Comparison of ENCODE assay signal across 11 cellular contexts in the genomic region with DNA sequence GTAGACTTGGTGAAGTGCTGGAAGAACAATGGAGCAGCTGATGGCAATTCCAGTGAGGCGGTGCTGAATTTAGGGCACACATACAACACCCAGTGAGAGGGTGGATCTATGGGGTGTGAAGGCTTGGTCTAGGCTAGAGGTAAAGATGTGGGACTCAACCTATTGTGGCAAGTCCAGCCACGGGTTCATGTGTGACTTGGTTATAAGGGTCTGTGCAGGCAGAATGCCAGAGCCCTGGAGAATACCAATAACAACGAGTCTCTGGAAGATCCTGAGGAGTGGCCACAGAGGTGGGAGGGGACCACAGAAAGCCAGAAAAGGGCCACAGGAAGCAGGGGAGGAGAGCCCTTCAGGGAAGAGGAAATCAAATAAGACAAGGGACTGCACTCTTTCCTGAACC. TPM values are rescaled to one million over a fixed set of nuclear protein-coding genes. Genes with fewer than 3 reads are reported as not detected.
DNase-seq lines count a peak whose midpoint lies in the region; ATAC-seq and TF ChIP-seq lines count a peak whose summit lies in the region.
"Had no signal": no experiment of that assay in that cellular context is flagged by ENCODE, and none has a peak within 500 bp of the region (broad histone marks: within the 10 kb centered on the region; RNA-seq: fewer than 3 reads in every experiment).

No MANE protein-coding gene starts in this region.

- no peaks in the 10 kb centered on the region for H3K9me2 ChIP-seq in GM23338 (ENCODE audit: insufficient read depth)
- no peaks in the 10 kb centered on the region for H3K9me2 ChIP-seq in Karpas-422 (replicated peaks; ENCODE audit: insufficient read depth, low read length)

- H3K4me3 ChIP-seq in GM23338: no peak overlapping the region
- no peak overlapping the region for H3K4me3 ChIP-seq in Karpas-422 (ENCODE audit: low read length)

- no peak overlapping the region for H3K4me3 Mint-ChIP-seq in GM23338
- no peak overlapping the region for H3K4me3 Mint-ChIP-seq in activated T-helper 17 cell treated with anti-CD3 and anti-CD28 coated beads, Interleukin-2, amount 50 U/mL, for 72 hours
- no peak overlapping the region for H3K4me3 Mint-ChIP-seq in memory B cell
- H3K4me3 Mint-ChIP-seq in stimulated activated memory B cell treated with anti-CD40 and anti-IgM and Interleukin-4, amounts not matched to agents 10 μg/mL and 1 μg/mL and 100 μg/mL, for 72 hours: no peak overlapping the region

- H3K27me3 Mint-ChIP-seq in GM23338 (ENCODE audit: insufficient read depth, low read depth, poor library complexity) (peaks cover 6% of the 10 kb centered on the region), memory B cell (no peaks in the 10 kb centered on the region)
- no peaks in the 10 kb centered on the region for H3K27me3 Mint-ChIP-seq in activated T-helper 17 cell treated with anti-CD3 and anti-CD28 coated beads, Interleukin-2, amount 50 U/mL, for 72 hours
- no peaks in the 10 kb centered on the region for H3K27me3 Mint-ChIP-seq in stimulated activated memory B cell treated with anti-CD40 and anti-IgM and Interleukin-4, amounts not matched to agents 10 μg/mL and 1 μg/mL and 100 μg/mL, for 72 hours

- peaks cover 18% of the 10 kb centered on the region; the same call in 1 of the 2 replicates for H4K20me1 ChIP-seq in GM23338 (replicated peaks; ENCODE audit: insufficient read depth)
- H4K20me1 ChIP-seq in Karpas-422 (ENCODE audit: insufficient read depth, low read depth, low read length): peaks cover 13% of the 10 kb centered on the region; the same call in 1 of the 2 replicates

- H2AFZ ChIP-seq in GM23338: no peak overlapping the region
- no peak overlapping the region for H2AFZ ChIP-seq in Karpas-422 (ENCODE audit: low read length)

- H3K9ac ChIP-seq in Karpas-422 (ENCODE audit: low read length): no peak overlapping the region

- DNase-seq in GM23338 (ENCODE audit: low spot score): no peak
- no peak for DNase-seq in memory B cell (ENCODE audit: low spot score in 2 of 2)
- DNase-seq in NCI-H526 (lab: John Stamatoyannopoulos, UW): no peak
- no peak for DNase-seq in Karpas-422
- no peak for DNase-seq in RPMI8226
- DNase-seq: effector memory CD4-positive, alpha-beta T cell; NCI-H510A; nucleus accumbens; stimulated activated CD8-positive, alpha-beta memory T cell treated with anti-CD3 and anti-CD28 coated beads, Interleukin-4, amount 100 ng/mL, for 48 hours had no signal

- H3K27ac Mint-ChIP-seq in GM23338 (peak overlapping the region; percentile 45), memory B cell (peak overlapping the region; percentile 33)
- peak overlapping the region; percentile 35 for H3K27ac Mint-ChIP-seq in activated T-helper 17 cell treated with anti-CD3 and anti-CD28 coated beads, Interleukin-2, amount 50 U/mL, for 72 hours
- H3K27ac Mint-ChIP-seq in stimulated activated memory B cell treated with anti-CD40 and anti-IgM and Interleukin-4, amounts not matched to agents 10 μg/mL and 1 μg/mL and 100 μg/mL, for 72 hours: peak overlapping the region; percentile 15

- TF ChIP-seq CTCF in GM23338 (conservative IDR thresholded peaks at IDR 0.05; ENCODE audit: low read depth in 2 of 2): no peak

- ATAC-seq in GM23338: no peak
- no peak for ATAC-seq in activated T-helper 17 cell treated with anti-CD3 and anti-CD28 coated beads, Interleukin-2, amount 50 U/mL, for 72 hours (replicated peaks)
- no peak for ATAC-seq in memory B cell (ENCODE audit: low read depth)
- no peak for ATAC-seq in stimulated activated memory B cell treated with anti-CD40 and anti-IgM and Interleukin-4, amounts not matched to agents 10 μg/mL and 1 μg/mL and 100 μg/mL, for 72 hours

- H3K36me3 Mint-ChIP-seq in GM23338 (ENCODE audit: low read depth): no peaks in the 10 kb centered on the region; the same call in 2 of the 3 replicates
- peaks cover 27% of the 10 kb centered on the region for H3K36me3 Mint-ChIP-seq in activated T-helper 17 cell treated with anti-CD3 and anti-CD28 coated beads, Interleukin-2, amount 50 U/mL, for 72 hours (ENCODE audit: low read depth)
- peaks cover 26% of the 10 kb centered on the region for H3K36me3 Mint-ChIP-seq in memory B cell
- H3K36me3 Mint-ChIP-seq in stimulated activated memory B cell treated with anti-CD40 and anti-IgM and Interleukin-4, amounts not matched to agents 10 μg/mL and 1 μg/mL and 100 μg/mL, for 72 hours: peaks cover 24% of the 10 kb centered on the region

- no peaks in the 10 kb centered on the region for H3K27me3 ChIP-seq in GM23338 (ENCODE audit: insufficient read depth)
- no peaks in the 10 kb centered on the region for H3K27me3 ChIP-seq in Karpas-422 (ENCODE audit: low read length)

- H3K9me3 Mint-ChIP-seq in GM23338 (no peaks in the 10 kb centered on the region; the same call in 1 of the 3 replicates), memory B cell (no peaks in the 10 kb centered on the region)
- H3K9me3 Mint-ChIP-seq in activated T-helper 17 cell treated with anti-CD3 and anti-CD28 coated beads, Interleukin-2, amount 50 U/mL, for 72 hours: no peaks in the 10 kb centered on the region
- H3K9me3 Mint-ChIP-seq in stimulated activated memory B cell treated with anti-CD40 and anti-IgM and Interleukin-4, amounts not matched to agents 10 μg/mL and 1 μg/mL and 100 μg/mL, for 72 hours: no peaks in the 10 kb centered on the region

- H3K36me3 ChIP-seq in GM23338 (ENCODE audit: insufficient read depth) (no peaks in the 10 kb centered on the region), Karpas-422 (ENCODE audit: insufficient read depth, low read length) (peaks cover 4% of the 10 kb centered on the region; the same call in 1 of the 2 replicates)

- H3K27ac ChIP-seq in GM23338 (ENCODE audit: low read depth) (no peak overlapping the region), Karpas-422 (ENCODE audit: low read length) (no peak overlapping the region)

- H3K4me1 Mint-ChIP-seq in GM23338: peaks cover 70% of the 10 kb centered on the region
- peaks cover 47% of the 10 kb centered on the region for H3K4me1 Mint-ChIP-seq in activated T-helper 17 cell treated with anti-CD3 and anti-CD28 coated beads, Interleukin-2, amount 50 U/mL, for 72 hours
- H3K4me1 Mint-ChIP-seq in memory B cell: peaks cover 27% of the 10 kb centered on the region
- H3K4me1 Mint-ChIP-seq in stimulated activated memory B cell treated with anti-CD40 and anti-IgM and Interleukin-4, amounts not matched to agents 10 μg/mL and 1 μg/mL and 100 μg/mL, for 72 hours: peaks cover 43% of the 10 kb centered on the region

- peaks cover 94% of the 10 kb centered on the region for H3K79me2 ChIP-seq in GM23338 (replicated peaks; ENCODE audit: insufficient read depth)
- peaks cover 100% of the 10 kb centered on the region for H3K79me2 ChIP-seq in Karpas-422 (ENCODE audit: low read length)

- H3K4me1 ChIP-seq in GM23338 (ENCODE audit: insufficient read depth): peaks cover 40% of the 10 kb centered on the region
- H3K4me1 ChIP-seq in Karpas-422 (ENCODE audit: low read length): peaks cover 86% of the 10 kb centered on the region

- no peaks in the 10 kb centered on the region for H3F3A ChIP-seq in GM23338 (replicated peaks; ENCODE audit: low read depth)

- H3K9me3 ChIP-seq in Karpas-422 (ENCODE audit: low read length): no peaks in the 10 kb centered on the region

- H3K4me2 ChIP-seq in GM23338 (no peak overlapping the region), Karpas-422 (ENCODE audit: low read depth, low read length, poor library complexity, severe bottlenecking) (no peak overlapping the region)

TF ChIP-seq in GM23338, 12 proteins besides CTCF, POLR2A, EP300 and RAD21 (continues in another document):
- TF ChIP-seq POLR2AphosphoS5 (IDR thresholded peaks at IDR 0.05; ENCODE audit: low read depth) (no peak), STAT1 (IDR thresholded peaks at IDR 0.05; ENCODE audit: unreplicated experiment) (no peak), ZNF331 (CRISPR knock-in tag; IDR thresholded peaks at IDR 0.05; ENCODE audit: low read depth) (no peak), CREB1 (CRISPR knock-in tag; IDR thresholded peaks at IDR 0.05; ENCODE audit: low read depth) (no peak), NANOG (IDR thresholded peaks at IDR 0.05; ENCODE audit: borderline replicate concordance) (no peak), EZH2 (IDR thresholded peaks at IDR 0.05; ENCODE audit: low read depth, unreplicated experiment) (no peak)
- TF ChIP-seq, protein P1, sequence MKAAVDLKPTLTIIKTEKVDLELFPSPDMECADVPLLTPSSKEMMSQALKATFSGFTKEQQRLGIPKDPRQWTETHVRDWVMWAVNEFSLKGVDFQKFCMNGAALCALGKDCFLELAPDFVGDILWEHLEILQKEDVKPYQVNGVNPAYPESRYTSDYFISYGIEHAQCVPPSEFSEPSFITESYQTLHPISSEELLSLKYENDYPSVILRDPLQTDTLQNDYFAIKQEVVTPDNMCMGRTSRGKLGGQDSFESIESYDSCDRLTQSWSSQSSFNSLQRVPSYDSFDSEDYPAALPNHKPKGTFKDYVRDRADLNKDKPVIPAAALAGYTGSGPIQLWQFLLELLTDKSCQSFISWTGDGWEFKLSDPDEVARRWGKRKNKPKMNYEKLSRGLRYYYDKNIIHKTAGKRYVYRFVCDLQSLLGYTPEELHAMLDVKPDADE (IDR thresholded peaks at IDR 0.05): no peak

RNA-seq across cellular contexts. Expression of a gene that starts 55.0 kb away (rescaled TPM):
- total RNA-seq in GM23338 (2014; rRNA removed; shearing (Covaris generic)): 39.1 and 45.9 TPM in 2 replicates
- polyA plus RNA-seq in GM23338 (2016; fragmentation: Nextera tagmentation; extraction: Ambion mirVana): 20.8 and 23.2 TPM in 2 replicates
- total RNA-seq in activated T-helper 17 cell treated with anti-CD3 and anti-CD28 coated beads, Interleukin-2, amount 50 U/mL, for 72 hours: 10 to 100 TPM; 34.3 to 42.4 TPM
- total RNA-seq in Karpas-422 (2014; rRNA removed; shearing (Covaris generic); ENCODE audit: low replicate concordance): 125 and 152 TPM in 2 replicates
